ENCODE assay signal across 9 cellular contexts in the genomic region with DNA sequence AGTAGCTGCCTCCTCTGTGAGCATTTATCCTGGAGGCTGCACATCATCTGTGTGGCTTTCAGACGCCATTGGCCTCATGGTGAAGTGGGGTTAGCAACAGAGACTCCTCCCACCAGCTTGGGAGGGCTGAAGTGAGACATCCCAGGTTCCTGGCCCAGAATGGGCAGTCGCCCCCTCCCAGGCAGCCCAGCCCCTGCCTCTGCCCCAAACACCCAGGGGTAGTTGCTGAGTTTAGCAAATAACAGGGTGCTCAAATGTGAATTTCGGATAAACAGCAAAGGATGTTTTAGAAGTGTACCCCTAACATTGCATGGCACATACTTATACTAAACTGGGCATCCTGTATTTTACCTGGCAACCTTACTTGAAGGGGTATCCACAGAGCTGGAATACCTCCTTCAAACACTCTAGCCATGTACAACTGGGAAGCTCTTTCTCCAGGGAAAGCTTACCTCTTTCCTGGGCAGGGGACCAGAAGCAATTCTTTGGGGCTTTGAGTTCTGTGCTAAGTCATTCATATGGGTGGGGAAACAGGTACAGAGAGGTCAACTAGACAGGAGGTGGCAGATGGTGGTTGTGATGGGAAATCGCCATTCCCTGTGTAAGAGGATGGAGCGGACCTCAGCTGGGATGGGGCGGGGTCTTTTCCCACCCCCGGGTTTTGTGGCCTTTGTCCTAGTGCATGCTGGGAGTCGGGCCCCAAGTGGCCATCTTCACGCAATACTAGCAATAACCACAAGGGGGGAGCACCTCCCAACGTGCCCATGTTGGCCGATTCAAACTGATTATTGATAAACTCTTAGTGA. TPM values are rescaled to one million over a fixed set of nuclear protein-coding genes. Genes with fewer than 3 reads are reported as not detected.
A peak's percentile ranks its signal among the peaks of the same experiment; 100 is the strongest.
DNase-seq lines count a peak whose midpoint lies in the region; ATAC-seq and TF ChIP-seq lines count a peak whose summit lies in the region.
"Had no signal": no experiment of that assay in that cellular context is flagged by ENCODE, and none has a peak within 500 bp of the region (broad histone marks: within the 10 kb centered on the region; RNA-seq: fewer than 3 reads in every experiment).

No MANE protein-coding gene starts in this region.

- no peak for TF ChIP-seq EP300 in tibial nerve (IDR thresholded peaks at IDR 0.05)

- H3K27me3 ChIP-seq in tibial nerve: peaks cover 0 to under 1% of the 10 kb centered on the region in 2 donors

- peaks cover 4% of the 10 kb centered on the region for H3K9me3 Mint-ChIP-seq in memory B cell

- no peak overlapping the region for H3K27ac ChIP-seq in tibial nerve

- in situ Hi-C loops in ACHN (cut with HindIII; ENCODE audit: low pct_ligation_motif_present, low pct_unique_long_range_greater_than_20kb, low sequenced_read_pairs): no loop called here

- no peaks in the 10 kb centered on the region for H3K9me3 ChIP-seq in tibial nerve

- H3K4me3 ChIP-seq in GM12875 (ENCODE audit: low read depth, low read length): no peak overlapping the region
- H3K4me3 ChIP-seq in WI38 (ENCODE audit: low read depth, low read length): no peak overlapping the region
- no peak overlapping the region for H3K4me3 ChIP-seq in tibial nerve

- peaks cover 39% of the 10 kb centered on the region for H3K27me3 Mint-ChIP-seq in memory B cell

- H3K36me3 ChIP-seq in tibial nerve: no peaks in the 10 kb centered on the region

- ATAC-seq in memory B cell (ENCODE audit: low read depth) (peak; percentile 15), GM21360 (IDR thresholded peaks at IDR 0.05; ENCODE audit: unreplicated experiment) (no peak)

- DNase-seq in ACHN (peak; percentile 65), NCI-H1694 treated with DMSO at 0.1 percent for 48 hours (lab: John Stamatoyannopoulos, UW) (peak; percentile 64), dermis blood vessel endothelial cell (peak; percentile 82), memory B cell (ENCODE audit: low spot score in 2 of 2) (peak in 1 of 2 donors; percentile 36), tibial nerve (ENCODE audit: low spot score in 2 of 2) (peak in 1 of 2 donors; percentile 24)
- DNase-seq: right cardiac atrium had no signal

- H3K4me1 ChIP-seq in tibial nerve: peaks cover 0 to 9% (median 0%) of the 10 kb centered on the region in 4 donors

- H3K36me3 Mint-ChIP-seq in memory B cell: peaks cover 5% of the 10 kb centered on the region

- TF ChIP-seq POLR2A in tibial nerve (IDR thresholded peaks at IDR 0.05): no peak

- WGBS in tibial nerve, 2 donors: 18 to 21% methylated on average over 11 of the region's 11 CpGs

- peaks cover 6% of the 10 kb centered on the region for H3K4me1 Mint-ChIP-seq in memory B cell

- peak; percentile 80 for TF ChIP-seq CTCF in GM12875 (IDR thresholded peaks at IDR 0.05; ENCODE audit: borderline replicate concordance, insufficient read depth, low read depth, low read length)
- peak; percentile 67 for TF ChIP-seq CTCF in WI38 (IDR thresholded peaks at IDR 0.05; ENCODE audit: low read depth, low read length)
- peak; percentile 60 to 77 (median 67) for TF ChIP-seq CTCF in tibial nerve (IDR thresholded peaks at IDR 0.05)

- no peak overlapping the region for H3K27ac Mint-ChIP-seq in memory B cell

- no peak overlapping the region for H3K4me3 Mint-ChIP-seq in memory B cell

RNA-seq across cellular contexts. Expression of gene MTFP1, which starts 19.3 kb away (rescaled TPM):
- total RNA-seq in dermis blood vessel endothelial cell (31.7 and 36.8 TPM in 2 replicates), tibial nerve (10 to 100 TPM in 2 of 4 donors, 1 to 10 TPM in 2; 2.2 to 12.7 (median 7.3) TPM)

RNA-seq across cellular contexts. Expression of gene SEC14L3, which starts 27.0 kb away (rescaled TPM):
- total RNA-seq in dermis blood vessel endothelial cell: not detected in 2 replicates
- total RNA-seq in tibial nerve: not detected
- total RNA-seq: right cardiac atrium had no signal

RNA-seq across cellular contexts. Expression of gene SEC14L2, which starts 48.0 kb away (rescaled TPM):
- 16.2 and 17.0 TPM in 2 replicates for total RNA-seq in dermis blood vessel endothelial cell
- total RNA-seq in tibial nerve: 10 to 100 TPM; 10.0 to 29.1 (median 12.4) TPM

RNA-seq across cellular contexts. Expression of gene RNF215, which starts 57.6 kb away (rescaled TPM):
- total RNA-seq in dermis blood vessel endothelial cell: 15.1 and 29.3 TPM in 2 replicates
- total RNA-seq in tibial nerve: 10 to 100 TPM; 19.9 to 42.4 (median 25.2) TPM
